ENCODE assay signal across 1 cellular context in genomic region chr7:1667566-1668485, GRCh38.
TF ChIP-seq lines count a peak whose summit lies in the region.

No MANE protein-coding gene starts in this region.

TF ChIP-seq in HepG2, 621 proteins besides CTCF, POLR2A, EP300 and RAD21 (continued from another document and continues in another):
- TF ChIP-seq IKZF5 (CRISPR knock-in tag; IDR thresholded peaks at IDR 0.05) (no peak), ZNF879 (CRISPR knock-in tag; IDR thresholded peaks at IDR 0.05) (no peak), MLX (CRISPR knock-in tag; IDR thresholded peaks at IDR 0.05) (no peak), SNRNP70 (IDR thresholded peaks at IDR 0.05; ENCODE audit: low read depth, low read length) (no peak), PHF8 (CRISPR knock-in tag; IDR thresholded peaks at IDR 0.05) (peak; percentile 26; the same call in 1 of the 2 replicates), PAF1 (CRISPR knock-in tag; IDR thresholded peaks at IDR 0.05) (no peak), MIER2 (CRISPR knock-in tag; IDR thresholded peaks at IDR 0.05) (no peak), USF2 (IDR thresholded peaks at IDR 0.05; ENCODE audit: low read depth, low read length) (no peak), USF2 (CRISPR knock-in tag; IDR thresholded peaks at IDR 0.05; ENCODE audit: borderline replicate concordance) (no peak), MIER3 (CRISPR knock-in tag; IDR thresholded peaks at IDR 0.05; ENCODE audit: borderline replicate concordance) (no peak), KLF11 (CRISPR knock-in tag; IDR thresholded peaks at IDR 0.05) (no peak), ZNF629 (CRISPR knock-in tag; conservative IDR thresholded peaks at IDR 0.05) (peak; percentile 95), ZNF136 (CRISPR knock-in tag; IDR thresholded peaks at IDR 0.05; ENCODE audit: low read depth) (no peak), BRD4 (CRISPR knock-in tag; IDR thresholded peaks at IDR 0.05) (no peak), MAZ (IDR thresholded peaks at IDR 0.05; ENCODE audit: borderline replicate concordance, low read depth, low read length) (no peak), MAZ (CRISPR knock-in tag; IDR thresholded peaks at IDR 0.05; ENCODE audit: low read depth) (peak; percentile 58), ZNF558 (CRISPR knock-in tag; IDR thresholded peaks at IDR 0.05; ENCODE audit: borderline replicate concordance) (no peak), BCLAF1 (IDR thresholded peaks at IDR 0.05) (no peak), TFAP4 (IDR thresholded peaks at IDR 0.05; ENCODE audit: borderline replicate concordance, low read depth) (no peak), PREB (CRISPR knock-in tag; IDR thresholded peaks at IDR 0.05) (no peak), KIAA2018 (CRISPR knock-in tag; IDR thresholded peaks at IDR 0.05; ENCODE audit: borderline replicate concordance) (no peak), GATAD1 (CRISPR knock-in tag; IDR thresholded peaks at IDR 0.05) (no peak), ZNF687 (CRISPR knock-in tag; IDR thresholded peaks at IDR 0.05) (peak; percentile 34; the same call in 1 of the 2 replicates), ZNF589 (CRISPR knock-in tag; conservative IDR thresholded peaks at IDR 0.05) (no peak), ZUFSP (CRISPR knock-in tag; IDR thresholded peaks at IDR 0.05; ENCODE audit: borderline replicate concordance) (no peak), SCMH1 (CRISPR knock-in tag; IDR thresholded peaks at IDR 0.05; ENCODE audit: borderline replicate concordance) (no peak), GLMP (CRISPR knock-in tag; IDR thresholded peaks at IDR 0.05; ENCODE audit: borderline replicate concordance) (no peak)
